In genomic region chr5:112245616-112246015, GRCh38 we compare ENCODE assay signal across 23 cellular contexts.
DNase-seq lines count a peak whose midpoint lies in the region; TF ChIP-seq lines count a peak whose summit lies in the region.
"Had no signal": no experiment of that assay in that cellular context is flagged by ENCODE, and none has a peak within 500 bp of the region (broad histone marks: within the 10 kb centered on the region; RNA-seq: fewer than 3 reads in every experiment).

No MANE protein-coding gene starts in this region.

- no peaks in the 10 kb centered on the region for H3K36me3 ChIP-seq in HEK293 (ENCODE audit: control insufficient read depth in 2 of 2, insufficient read depth in 1 of 2, low read length in 2 of 2)
- H3K36me3 ChIP-seq: adrenal gland, right lobe of liver, spleen, stomach, tibial artery had no signal

- H3K27ac ChIP-seq in HEK293 (ENCODE audit: extremely low read depth, low read depth, low read length), result no peak overlapping the region
- H3K27ac ChIP-seq: adrenal gland, heart right ventricle, right lobe of liver, spleen, stomach, tibial artery had no signal

- CTCF ChIA-PET in HEK293 (lab: Yijun Ruan, JAX), result no interaction called here

- DNase-seq in ecto neural progenitor cell (ENCODE audit: low spot score) (peak; percentile 52), kidney tubule cell (ENCODE audit: low spot score) (peak; percentile 13), retina (peak; percentile 20), HuH-7 (ENCODE audit: low spot score) (no peak)
- no peak for DNase-seq in stimulated activated CD4-positive, alpha-beta T cell treated with anti-CD3 and anti-CD28 coated beads, Interleukin-4, amount 100 ng/mL, for 24 hours
- no peak for DNase-seq in stimulated activated CD4-positive, alpha-beta T cell treated with anti-CD3 and anti-CD28 coated beads, Interleukin-12 subunit alpha, Interleukin-12 subunit beta, amount 100 ng/mL, for 4 hours
- DNase-seq: activated B cell treated with CpG ODN at 0.5 μM for 24 hours; activated CD4-positive, alpha-beta T cell treated with anti-CD3 and anti-CD28 coated beads, Interleukin-2, amount 50 U/mL, for 1 hour; activated naive CD4-positive, alpha-beta T cell treated with anti-CD3 and anti-CD28 coated beads, Interleukin-2, amount 10 ng/mL, durations not matched to agents 7 days and 5 days; adrenal gland; DMS153; heart right ventricle; IMR-90; NCI-H1092 treated with DMSO at 0.1 percent for 48 hours; NCI-H1694 treated with DMSO at 0.1 percent for 48 hours; NCI-H446 treated with DMSO at 0.1 percent for 48 hours; NCI-H82; right lobe of liver; spleen; stimulated activated CD4-positive, alpha-beta T cell treated with anti-CD3 and anti-CD28 coated beads, Interleukin-2, amount 100 ng/mL, for 48 hours; stomach; tibial artery had no signal

- POLR2A ChIA-PET in HEK293 (lab: Yijun Ruan, JAX), result interaction anchor here (0.6 kb wide), 1 partner anchor 136 kb away, joined by 3 read pairs; no protein-coding TSS in a partner anchor

- no peak for TF ChIP-seq CTCF in HEK293 (tag by site-specific recombination; IDR thresholded peaks at IDR 0.05)

- H3K9me3 ChIP-seq in HEK293 (ENCODE audit: control insufficient read depth, insufficient read depth, low read depth, low read length), result no peaks in the 10 kb centered on the region
- H3K9me3 ChIP-seq: adrenal gland, heart right ventricle, right lobe of liver, spleen, stomach, tibial artery had no signal

- H3K4me3 ChIP-seq in HEK293 (ENCODE audit: low read depth, low read length), result no peak overlapping the region
- H3K4me3 ChIP-seq: adrenal gland, heart right ventricle, right lobe of liver, spleen, stomach, tibial artery had no signal

- H3K4me1 ChIP-seq in HEK293 (ENCODE audit: control insufficient read depth, insufficient read depth, low read length), result no peaks in the 10 kb centered on the region
- H3K4me1 ChIP-seq: adrenal gland, right lobe of liver, spleen, stomach, tibial artery had no signal

TF ChIP-seq in HEK293, 187 proteins besides CTCF, POLR2A, EP300 and RAD21:
- TF ChIP-seq ZNF837 (tag by site-specific recombination; IDR thresholded peaks at IDR 0.05) (no peak), PRDM1 (tag by site-specific recombination; IDR thresholded peaks at IDR 0.05) (peak; percentile 14; the same call in 1 of the 2 replicates)
TF ChIP-seq in HEK293: peak in this region for 1.

Comparison
In these comparisons a context has a peak if more than half of its experiments do, and no peak if none do; other contexts are left out.
1. DNase-seq: peak in ecto neural progenitor cell (single experiment), kidney tubule cell (single experiment) and retina (single experiment); none in HuH-7 (single experiment), stimulated activated CD4-positive, alpha-beta T cell treated with anti-CD3 and anti-CD28 coated beads, Interleukin-4, amount 100 ng/mL, for 24 hours (single experiment) and stimulated activated CD4-positive, alpha-beta T cell treated with anti-CD3 and anti-CD28 coated beads, Interleukin-12 subunit alpha, Interleukin-12 subunit beta, amount 100 ng/mL, for 4 hours (single experiment).